1 cellular context compared by ENCODE assay signal in the genomic region with DNA sequence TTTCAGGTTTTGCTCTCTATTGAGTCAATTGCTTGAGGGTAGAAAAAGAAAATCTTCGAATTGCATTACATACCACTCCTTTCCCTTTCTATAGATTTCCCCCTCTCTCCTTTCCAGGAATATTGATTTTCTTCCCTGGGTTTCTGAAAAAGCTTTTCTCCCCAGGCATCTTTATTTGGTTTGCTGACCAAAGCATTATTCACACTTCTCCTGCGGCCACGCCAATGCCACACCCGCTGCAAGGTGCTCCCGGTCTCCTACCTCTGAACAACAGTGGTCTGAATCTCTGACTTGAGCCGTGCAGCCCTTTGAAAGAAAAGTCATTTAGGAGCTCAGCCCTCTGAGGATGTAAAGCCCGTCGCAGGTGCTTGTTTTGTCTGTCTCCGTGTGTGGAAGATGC.
TF ChIP-seq lines count a peak whose summit lies in the region.

No MANE protein-coding gene starts in this region.

TF ChIP-seq in GM23338, 12 proteins besides CTCF, POLR2A, EP300 and RAD21:
- TF ChIP-seq, protein P1, sequence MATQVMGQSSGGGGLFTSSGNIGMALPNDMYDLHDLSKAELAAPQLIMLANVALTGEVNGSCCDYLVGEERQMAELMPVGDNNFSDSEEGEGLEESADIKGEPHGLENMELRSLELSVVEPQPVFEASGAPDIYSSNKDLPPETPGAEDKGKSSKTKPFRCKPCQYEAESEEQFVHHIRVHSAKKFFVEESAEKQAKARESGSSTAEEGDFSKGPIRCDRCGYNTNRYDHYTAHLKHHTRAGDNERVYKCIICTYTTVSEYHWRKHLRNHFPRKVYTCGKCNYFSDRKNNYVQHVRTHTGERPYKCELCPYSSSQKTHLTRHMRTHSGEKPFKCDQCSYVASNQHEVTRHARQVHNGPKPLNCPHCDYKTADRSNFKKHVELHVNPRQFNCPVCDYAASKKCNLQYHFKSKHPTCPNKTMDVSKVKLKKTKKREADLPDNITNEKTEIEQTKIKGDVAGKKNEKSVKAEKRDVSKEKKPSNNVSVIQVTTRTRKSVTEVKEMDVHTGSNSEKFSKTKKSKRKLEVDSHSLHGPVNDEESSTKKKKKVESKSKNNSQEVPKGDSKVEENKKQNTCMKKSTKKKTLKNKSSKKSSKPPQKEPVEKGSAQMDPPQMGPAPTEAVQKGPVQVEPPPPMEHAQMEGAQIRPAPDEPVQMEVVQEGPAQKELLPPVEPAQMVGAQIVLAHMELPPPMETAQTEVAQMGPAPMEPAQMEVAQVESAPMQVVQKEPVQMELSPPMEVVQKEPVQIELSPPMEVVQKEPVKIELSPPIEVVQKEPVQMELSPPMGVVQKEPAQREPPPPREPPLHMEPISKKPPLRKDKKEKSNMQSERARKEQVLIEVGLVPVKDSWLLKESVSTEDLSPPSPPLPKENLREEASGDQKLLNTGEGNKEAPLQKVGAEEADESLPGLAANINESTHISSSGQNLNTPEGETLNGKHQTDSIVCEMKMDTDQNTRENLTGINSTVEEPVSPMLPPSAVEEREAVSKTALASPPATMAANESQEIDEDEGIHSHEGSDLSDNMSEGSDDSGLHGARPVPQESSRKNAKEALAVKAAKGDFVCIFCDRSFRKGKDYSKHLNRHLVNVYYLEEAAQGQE (IDR thresholded peaks at IDR 0.05; ENCODE audit: unreplicated experiment) = no peak
- TF ChIP-seq EZH2 (IDR thresholded peaks at IDR 0.05; ENCODE audit: low read depth, unreplicated experiment) (no peak), JUNB (IDR thresholded peaks at IDR 0.05; ENCODE audit: unreplicated experiment) (no peak), POLR2AphosphoS5 (IDR thresholded peaks at IDR 0.05; ENCODE audit: low read depth) (no peak), NANOG (IDR thresholded peaks at IDR 0.05; ENCODE audit: borderline replicate concordance) (no peak), ZNF114 (CRISPR knock-in tag; IDR thresholded peaks at IDR 0.05) (no peak), ZNF331 (CRISPR knock-in tag; IDR thresholded peaks at IDR 0.05; ENCODE audit: low read depth) (no peak)
- TF ChIP-seq, protein P2, sequence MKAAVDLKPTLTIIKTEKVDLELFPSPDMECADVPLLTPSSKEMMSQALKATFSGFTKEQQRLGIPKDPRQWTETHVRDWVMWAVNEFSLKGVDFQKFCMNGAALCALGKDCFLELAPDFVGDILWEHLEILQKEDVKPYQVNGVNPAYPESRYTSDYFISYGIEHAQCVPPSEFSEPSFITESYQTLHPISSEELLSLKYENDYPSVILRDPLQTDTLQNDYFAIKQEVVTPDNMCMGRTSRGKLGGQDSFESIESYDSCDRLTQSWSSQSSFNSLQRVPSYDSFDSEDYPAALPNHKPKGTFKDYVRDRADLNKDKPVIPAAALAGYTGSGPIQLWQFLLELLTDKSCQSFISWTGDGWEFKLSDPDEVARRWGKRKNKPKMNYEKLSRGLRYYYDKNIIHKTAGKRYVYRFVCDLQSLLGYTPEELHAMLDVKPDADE (IDR thresholded peaks at IDR 0.05) = no peak
